Comparison of ENCODE assay signal across 2 cellular contexts in genomic region chr3:107604057-107604802, GRCh38.
TF ChIP-seq lines count a peak whose summit lies in the region.

No MANE protein-coding gene starts in this region.

TF ChIP-seq in IMR-90, 13 proteins besides CTCF, POLR2A, EP300 and RAD21 (continued from another document):
- no peak for TF ChIP-seq RCOR1 (IDR thresholded peaks at IDR 0.05; ENCODE audit: insufficient replicate concordance, low read length)
- TF ChIP-seq MAZ (IDR thresholded peaks at IDR 0.05; ENCODE audit: borderline replicate concordance, low read depth, low read length): no peak
- TF ChIP-seq ELK1 (IDR thresholded peaks at IDR 0.05; ENCODE audit: borderline replicate concordance, low read depth, low read length): no peak
- TF ChIP-seq MXI1 (IDR thresholded peaks at IDR 0.05; ENCODE audit: borderline replicate concordance, low read depth, low read length): no peak
- no peak for TF ChIP-seq BHLHE40 (IDR thresholded peaks at IDR 0.05; ENCODE audit: low read depth, low read length)
- no peak for TF ChIP-seq USF2 (IDR thresholded peaks at IDR 0.05; ENCODE audit: low read depth, low read length)
- no peak for TF ChIP-seq FOS (IDR thresholded peaks at IDR 0.05; ENCODE audit: low read depth, low read length)
- no peak for TF ChIP-seq SMC3 (IDR thresholded peaks at IDR 0.05; ENCODE audit: low read depth, low read length)

TF ChIP-seq in WTC11, 78 proteins besides CTCF, POLR2A, EP300 and RAD21 (continued from another document):
- TF ChIP-seq, protein P1, sequence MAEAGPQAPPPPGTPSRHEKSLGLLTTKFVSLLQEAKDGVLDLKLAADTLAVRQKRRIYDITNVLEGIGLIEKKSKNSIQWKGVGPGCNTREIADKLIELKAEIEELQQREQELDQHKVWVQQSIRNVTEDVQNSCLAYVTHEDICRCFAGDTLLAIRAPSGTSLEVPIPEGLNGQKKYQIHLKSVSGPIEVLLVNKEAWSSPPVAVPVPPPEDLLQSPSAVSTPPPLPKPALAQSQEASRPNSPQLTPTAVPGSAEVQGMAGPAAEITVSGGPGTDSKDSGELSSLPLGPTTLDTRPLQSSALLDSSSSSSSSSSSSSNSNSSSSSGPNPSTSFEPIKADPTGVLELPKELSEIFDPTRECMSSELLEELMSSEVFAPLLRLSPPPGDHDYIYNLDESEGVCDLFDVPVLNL (CRISPR knock-in tag; IDR thresholded peaks at IDR 0.05; ENCODE audit: borderline replicate concordance, low read depth): no peak
- no peak for TF ChIP-seq ZSCAN18 (CRISPR knock-in tag; IDR thresholded peaks at IDR 0.05)
- TF ChIP-seq NR3C1 (CRISPR knock-in tag; conservative IDR thresholded peaks at IDR 0.05; ENCODE audit: low read depth): no peak
- TF ChIP-seq, protein P2, sequence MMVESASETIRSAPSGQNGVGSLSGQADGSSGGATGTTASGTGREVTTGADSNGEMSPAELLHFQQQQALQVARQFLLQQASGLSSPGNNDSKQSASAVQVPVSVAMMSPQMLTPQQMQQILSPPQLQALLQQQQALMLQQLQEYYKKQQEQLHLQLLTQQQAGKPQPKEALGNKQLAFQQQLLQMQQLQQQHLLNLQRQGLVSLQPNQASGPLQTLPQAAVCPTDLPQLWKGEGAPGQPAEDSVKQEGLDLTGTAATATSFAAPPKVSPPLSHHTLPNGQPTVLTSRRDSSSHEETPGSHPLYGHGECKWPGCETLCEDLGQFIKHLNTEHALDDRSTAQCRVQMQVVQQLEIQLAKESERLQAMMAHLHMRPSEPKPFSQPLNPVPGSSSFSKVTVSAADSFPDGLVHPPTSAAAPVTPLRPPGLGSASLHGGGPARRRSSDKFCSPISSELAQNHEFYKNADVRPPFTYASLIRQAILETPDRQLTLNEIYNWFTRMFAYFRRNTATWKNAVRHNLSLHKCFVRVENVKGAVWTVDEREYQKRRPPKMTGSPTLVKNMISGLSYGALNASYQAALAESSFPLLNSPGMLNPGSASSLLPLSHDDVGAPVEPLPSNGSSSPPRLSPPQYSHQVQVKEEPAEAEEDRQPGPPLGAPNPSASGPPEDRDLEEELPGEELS (CRISPR knock-in tag; IDR thresholded peaks at IDR 0.05): no peak
- no peak for TF ChIP-seq RELA (CRISPR knock-in tag; IDR thresholded peaks at IDR 0.05; ENCODE audit: borderline replicate concordance)
- TF ChIP-seq, protein P3, sequence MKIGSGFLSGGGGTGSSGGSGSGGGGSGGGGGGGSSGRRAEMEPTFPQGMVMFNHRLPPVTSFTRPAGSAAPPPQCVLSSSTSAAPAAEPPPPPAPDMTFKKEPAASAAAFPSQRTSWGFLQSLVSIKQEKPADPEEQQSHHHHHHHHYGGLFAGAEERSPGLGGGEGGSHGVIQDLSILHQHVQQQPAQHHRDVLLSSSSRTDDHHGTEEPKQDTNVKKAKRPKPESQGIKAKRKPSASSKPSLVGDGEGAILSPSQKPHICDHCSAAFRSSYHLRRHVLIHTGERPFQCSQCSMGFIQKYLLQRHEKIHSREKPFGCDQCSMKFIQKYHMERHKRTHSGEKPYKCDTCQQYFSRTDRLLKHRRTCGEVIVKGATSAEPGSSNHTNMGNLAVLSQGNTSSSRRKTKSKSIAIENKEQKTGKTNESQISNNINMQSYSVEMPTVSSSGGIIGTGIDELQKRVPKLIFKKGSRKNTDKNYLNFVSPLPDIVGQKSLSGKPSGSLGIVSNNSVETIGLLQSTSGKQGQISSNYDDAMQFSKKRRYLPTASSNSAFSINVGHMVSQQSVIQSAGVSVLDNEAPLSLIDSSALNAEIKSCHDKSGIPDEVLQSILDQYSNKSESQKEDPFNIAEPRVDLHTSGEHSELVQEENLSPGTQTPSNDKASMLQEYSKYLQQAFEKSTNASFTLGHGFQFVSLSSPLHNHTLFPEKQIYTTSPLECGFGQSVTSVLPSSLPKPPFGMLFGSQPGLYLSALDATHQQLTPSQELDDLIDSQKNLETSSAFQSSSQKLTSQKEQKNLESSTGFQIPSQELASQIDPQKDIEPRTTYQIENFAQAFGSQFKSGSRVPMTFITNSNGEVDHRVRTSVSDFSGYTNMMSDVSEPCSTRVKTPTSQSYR (CRISPR knock-in tag; IDR thresholded peaks at IDR 0.05): no peak
- TF ChIP-seq ATF1 (CRISPR knock-in tag; IDR thresholded peaks at IDR 0.05): no peak
- TF ChIP-seq EMX1 (CRISPR knock-in tag; IDR thresholded peaks at IDR 0.05): no peak
- no peak for TF ChIP-seq CBFB (CRISPR knock-in tag; IDR thresholded peaks at IDR 0.05; ENCODE audit: low read depth)
- TF ChIP-seq ZNF532 (CRISPR knock-in tag; IDR thresholded peaks at IDR 0.05; ENCODE audit: borderline replicate concordance): no peak
- TF ChIP-seq ATF2 (CRISPR knock-in tag; IDR thresholded peaks at IDR 0.05; ENCODE audit: borderline replicate concordance, low read depth): no peak
- no peak for TF ChIP-seq E2F5 (CRISPR knock-in tag; IDR thresholded peaks at IDR 0.05)
